Comparison of ENCODE assay signal across 24 cellular contexts in genomic region chr2:10342245-10342951, GRCh38. TPM values are rescaled to one million over a fixed set of nuclear protein-coding genes. Genes with fewer than 3 reads are reported as not detected.
DNase-seq lines count a peak whose midpoint lies in the region; ATAC-seq, FAIRE-seq and TF ChIP-seq lines count a peak whose summit lies in the region.
"Had no signal": no experiment of that assay in that cellular context is flagged by ENCODE, and none has a peak within 500 bp of the region (broad histone marks: within the 10 kb centered on the region; RNA-seq: fewer than 3 reads in every experiment).

No MANE protein-coding gene starts in this region.

- no peak overlapping the region for H3K9ac ChIP-seq in kidney (ENCODE audit: low read length in 2 of 2)
- H3K9ac ChIP-seq: neural progenitor cell had no signal

- H3K27ac ChIP-seq in kidney (ENCODE audit: low read depth in 2 of 2, low read length in 2 of 2) (no peak overlapping the region), gastrocnemius medialis (peak overlapping the region in 1 of 4 donors; percentile 45)
- H3K27ac ChIP-seq: neural progenitor cell, Peyer's patch, SK-N-MC had no signal

- H3K4me3 ChIP-seq in AG10803 (ENCODE audit: low read length) (no peak overlapping the region), MG63 (no peak overlapping the region), kidney (ENCODE audit: low read length in 2 of 2) (no peak overlapping the region), gastrocnemius medialis (no peak overlapping the region)
- H3K4me3 ChIP-seq: GM23338, neural progenitor cell, Peyer's patch, SK-N-MC had no signal

- H3K36me3 ChIP-seq in MG63 = peaks cover 8% of the 10 kb centered on the region
- H3K36me3 ChIP-seq in kidney (ENCODE audit: control insufficient read depth in 1 of 2, insufficient read depth in 2 of 2, low read length in 2 of 2) = no peaks in the 10 kb centered on the region
- no peaks in the 10 kb centered on the region for H3K36me3 ChIP-seq in gastrocnemius medialis
- H3K36me3 ChIP-seq: neural progenitor cell had no signal

- DNase-seq in AG10803 (ENCODE audit: low read depth) (peak; percentile 12), MG63 (peak; percentile 28), kidney (peak; percentile 61), gastrocnemius medialis (peak in 1 of 2 donors; percentile 22)
- DNase-seq: activated CD4-positive, alpha-beta memory T cell treated with anti-CD3 and anti-CD28 coated beads, Interleukin-2, amount 10 ng/mL, durations not matched to agents 7 days and 5 days; activated naive CD4-positive, alpha-beta T cell; activated T-cell treated with anti-CD3 and anti-CD28 coated beads for 4 hours; CD4-positive, alpha-beta memory T cell; DMS53; KBM-7; NCI-H2029; NK-92 treated with Interleukin-12 subunit alpha and Interleukin-12 subunit beta, amount 100 ng/mL, for 24 hours; stimulated activated CD4-positive, alpha-beta T cell treated with anti-CD3 and anti-CD28 coated beads, Interleukin-15, amount 100 ng/mL, for 24 hours had no signal

- TF ChIP-seq CTCF in AG10803 (conservative IDR thresholded peaks at IDR 0.05; ENCODE audit: low read length) = no peak
- TF ChIP-seq CTCF in kidney (IDR thresholded peaks at IDR 0.05; ENCODE audit: borderline replicate concordance, extremely low read depth, insufficient read depth) = no peak
- TF ChIP-seq CTCF in gastrocnemius medialis (IDR thresholded peaks at IDR 0.05 in 4 of 5, conservative IDR thresholded peaks at IDR 0.05 in 1 of 5) = no peak

- TF ChIP-seq POLR2A in gastrocnemius medialis (IDR thresholded peaks at IDR 0.05) = no peak

- H3K27me3 ChIP-seq in MG63 = no peaks in the 10 kb centered on the region
- no peaks in the 10 kb centered on the region for H3K27me3 ChIP-seq in gastrocnemius medialis
- H3K27me3 ChIP-seq: neural progenitor cell, Peyer's patch had no signal

- peaks cover 15 to 28% of the 10 kb centered on the region in 2 donors for H3K4me1 ChIP-seq in kidney (ENCODE audit: control insufficient read depth in 1 of 2, insufficient read depth in 1 of 2, low read depth in 1 of 2, low read length in 2 of 2)
- no peaks in the 10 kb centered on the region for H3K4me1 ChIP-seq in gastrocnemius medialis

- in situ Hi-C loops in gastrocnemius medialis (cut with MboI; ENCODE audit: low sequenced_read_pairs in 4 of 4) = no loop called here

- no peaks in the 10 kb centered on the region for H3K9me3 ChIP-seq in MG63
- no peaks in the 10 kb centered on the region for H3K9me3 ChIP-seq in kidney (ENCODE audit: control insufficient read depth in 1 of 2, low read length in 2 of 2)
- H3K9me3 ChIP-seq in gastrocnemius medialis = no peaks in the 10 kb centered on the region
- H3K9me3 ChIP-seq: Peyer's patch had no signal

- FAIRE-seq in kidney (lab: Jason Lieb, UNC) = no peak
- FAIRE-seq: GM12891, GM19239 had no signal

- intact Hi-C loops in kidney (cut with DNase I) (no loop called here), gastrocnemius medialis (cut with DNase I; ENCODE audit: low total_unique reads) (no loop called here)

- ATAC-seq in gastrocnemius medialis (peak; percentile 54 to 67), HG03159 (IDR thresholded peaks at IDR 0.05; ENCODE audit: unreplicated experiment) (no peak), HG02759 (IDR thresholded peaks at IDR 0.05; ENCODE audit: unreplicated experiment) (no peak), HG02678 (IDR thresholded peaks at IDR 0.05; ENCODE audit: unreplicated experiment) (no peak), GM19035 (IDR thresholded peaks at IDR 0.05; ENCODE audit: unreplicated experiment) (no peak)
- ATAC-seq: GM23338, WTC11 had no signal

RNA-seq across cellular contexts. Expression of gene HPCAL1, which starts 39.7 kb away (rescaled TPM):
- total RNA-seq in MG63 (2014; rRNA removed; shearing (Covaris generic); ENCODE audit: low replicate concordance) = 101 and 159 TPM in 2 replicates
- total RNA-seq in kidney (47.3 TPM), gastrocnemius medialis (10 to 100 TPM; 29.0 to 45.5 (median 34.5) TPM)
- 121 TPM for polyA plus RNA-seq in kidney (ENCODE audit: insufficient read depth, low read depth, low replicate concordance)

Comparison
In these comparisons a context has a peak if more than half of its experiments do, and no peak if none do; other contexts are left out.
1. ATAC-seq: peak in gastrocnemius medialis (2 of 2); none in HG03159 (single experiment), HG02759 (single experiment), HG02678 (single experiment) and GM19035 (single experiment).